Comparison of ENCODE assay signal across 8 cellular contexts in genomic region chr9:34611811-34612787, GRCh38. TPM values are rescaled to one million over a fixed set of nuclear protein-coding genes. Genes with fewer than 3 reads are reported as not detected.
A peak's percentile ranks its signal among the peaks of the same experiment; 100 is the strongest.
DNase-seq lines count a peak whose midpoint lies in the region; ATAC-seq and TF ChIP-seq lines count a peak whose summit lies in the region.

TSS of gene RPP25L (minus strand) at chr9:34612097. CDS start at chr9:34611296, 801 bp downstream.

- H3K36me3 Mint-ChIP-seq in activated T-cell treated with anti-CD3 and anti-CD28 coated beads, Interleukin-2, amount 50 U/mL, for 4 hours (ENCODE audit: insufficient read depth): peaks cover 6% of the 10 kb centered on the region

- no TSS peak for BruUV-seq in OCI-LY7 (replicated peaks; lab: Mats Ljungman, UMichigan)

- no peaks in the 10 kb centered on the region for H3K9me3 ChIP-seq in OCI-LY7 (ENCODE audit: low read length)
- no peaks in the 10 kb centered on the region for H3K9me3 ChIP-seq in muscle layer of duodenum (ENCODE audit: control insufficient read depth in 1 of 2, low read length in 2 of 2)

- peak within 1 kb of the TSS; percentile 91 for H3K4me3 ChIP-seq in OCI-LY7 (ENCODE audit: low read depth, low read length, poor library complexity, severe bottlenecking)
- H3K4me3 ChIP-seq in muscle layer of duodenum (ENCODE audit: low read depth in 1 of 2, low read length in 2 of 2): peak within 1 kb of the TSS; percentile 69 to 82

- ATAC-seq in GM19452 (IDR thresholded peaks at IDR 0.05; ENCODE audit: unreplicated experiment): peak; percentile 84
- ATAC-seq in activated T-cell treated with anti-CD3 and anti-CD28 coated beads, Interleukin-2, amount 50 U/mL, for 4 hours: peak; percentile 94
- ATAC-seq in esophagus mucosa: peak; percentile 93

- no peaks in the 10 kb centered on the region for H4K20me1 ChIP-seq in OCI-LY7 (ENCODE audit: insufficient read depth, low read length)

- peak; percentile 90 for DNase-seq in COLO829 (ENCODE audit: low spot score)
- peak; percentile 81 for DNase-seq in HPDE6-E6E7 (ENCODE audit: extremely low spot score)
- peak; percentile 89 for DNase-seq in OCI-LY7 (ENCODE audit: low spot score)
- peak; percentile 76 for DNase-seq in activated T-cell treated with anti-CD3 and anti-CD28 coated beads, Interleukin-2, amount 50 U/mL, for 4 hours
- DNase-seq in stimulated activated CD8-positive, alpha-beta memory T cell treated with anti-CD3 and anti-CD28 coated beads, Interleukin-7, amount 100 ng/mL, for 24 hours (ENCODE audit: low read depth): peak; percentile 72

- H3K36me3 ChIP-seq in OCI-LY7 (ENCODE audit: insufficient read depth, low read length) (peaks cover 17% of the 10 kb centered on the region), muscle layer of duodenum (ENCODE audit: control insufficient read depth in 1 of 2, insufficient read depth in 2 of 2, low read length in 2 of 2) (peaks cover 27 to 36% of the 10 kb centered on the region in 2 donors)

- no peaks in the 10 kb centered on the region for H3K9me3 Mint-ChIP-seq in activated T-cell treated with anti-CD3 and anti-CD28 coated beads, Interleukin-2, amount 50 U/mL, for 4 hours

- peak within 1 kb of the TSS; percentile 86 for H3K4me3 Mint-ChIP-seq in activated T-cell treated with anti-CD3 and anti-CD28 coated beads, Interleukin-2, amount 50 U/mL, for 4 hours

- TF ChIP-seq CTCF in OCI-LY7 (conservative IDR thresholded peaks at IDR 0.05; ENCODE audit: low read length): 0 out of 2 replicates have a peak, but pooled peaks have one; percentile 3

- H3K27me3 ChIP-seq in muscle layer of duodenum (ENCODE audit: low read depth, low read length): no peaks in the 10 kb centered on the region

- H2AFZ ChIP-seq in OCI-LY7 (ENCODE audit: low read length): peak within 1 kb of the TSS; percentile 65

- H3K4me2 ChIP-seq in OCI-LY7 (ENCODE audit: low read length): peak within 1 kb of the TSS; percentile 99

- peaks cover 11% of the 10 kb centered on the region; the same call in 1 of the 2 replicates for H3K79me2 ChIP-seq in OCI-LY7 (ENCODE audit: insufficient read depth, low read depth, low read length)

- H3K27me3 Mint-ChIP-seq in activated T-cell treated with anti-CD3 and anti-CD28 coated beads, Interleukin-2, amount 50 U/mL, for 4 hours (ENCODE audit: low read depth): no peaks in the 10 kb centered on the region

- H3K9me2 ChIP-seq in OCI-LY7 (ENCODE audit: insufficient read depth, low read length): no peaks in the 10 kb centered on the region

- peaks cover 21% of the 10 kb centered on the region for H3K4me1 ChIP-seq in OCI-LY7 (ENCODE audit: insufficient read depth, low read length, poor library complexity, severe bottlenecking)
- peaks cover 12 to 24% of the 10 kb centered on the region in 2 donors for H3K4me1 ChIP-seq in muscle layer of duodenum (ENCODE audit: control insufficient read depth in 1 of 2, insufficient read depth in 2 of 2, low read length in 2 of 2)

- CTCF ChIA-PET in OCI-LY7 (lab: Charles Lee; ENCODE audit: unreplicated experiment): interaction anchor here (0.9 to 1.7 kb wide), 3 partner anchors 8 to 22 kb away, joined by 3 to 6 read pairs (median 3); no protein-coding TSS in a partner anchor

- intact Hi-C loops in OCI-LY7 (cut with micrococcal nuclease; ENCODE audit: unreplicated experiment): loop anchor here (1.0 to 2.0 kb wide), 2 partner anchors 22 to 91 kb away; no protein-coding TSS in a partner anchor

- H3K27ac ChIP-seq in OCI-LY7 (ENCODE audit: low read depth, low read length, poor library complexity, severe bottlenecking) (peak within 1 kb of the TSS; percentile 36), muscle layer of duodenum (ENCODE audit: low read length) (peak within 1 kb of the TSS; percentile 91)

- POLR2A ChIA-PET in OCI-LY7 (lab: Charles Lee): interaction anchor here (0.5 to 2.2 kb wide), 7 partner anchors 9 to 1132 kb away, joined by 3 to 13 read pairs (median 7); partner anchors contain the start of genes DCTN3 and SIGMAR1

- peaks cover 19% of the 10 kb centered on the region for H3K4me1 Mint-ChIP-seq in activated T-cell treated with anti-CD3 and anti-CD28 coated beads, Interleukin-2, amount 50 U/mL, for 4 hours (ENCODE audit: low read depth)

RNA-seq across cellular contexts. Expression of gene RPP25L, which starts in this region (rescaled TPM):
- total RNA-seq in OCI-LY7 (2014; rRNA removed; shearing (Covaris generic)): 33.6 and 40.3 TPM in 2 replicates
- 31.6 and 33.7 TPM in 2 replicates for total RNA-seq in OCI-LY7 (2022)
- total RNA-seq in activated T-cell treated with anti-CD3 and anti-CD28 coated beads, Interleukin-2, amount 50 U/mL, for 4 hours: 10 to 100 TPM; 26.6 to 30.2 (median 29.9) TPM
- total RNA-seq in esophagus mucosa: 26.3 TPM

Comparison
In these comparisons a context has a peak if more than half of its experiments do, and no peak if none do; other contexts are left out.
1. Peak in every context shown above with its lines: DNase-seq, ATAC-seq, H3K4me3 ChIP-seq and H3K27ac ChIP-seq.